In genomic region chr3:167729591-167729990, GRCh38 we compare ENCODE assay signal across 28 cellular contexts. TPM values are rescaled to one million over a fixed set of nuclear protein-coding genes. Genes with fewer than 3 reads are reported as not detected.
A peak's percentile ranks its signal among the peaks of the same experiment; 100 is the strongest.
DNase-seq lines count a peak whose midpoint lies in the region; ATAC-seq and TF ChIP-seq lines count a peak whose summit lies in the region.
"Had no signal": no experiment of that assay in that cellular context is flagged by ENCODE, and none has a peak within 500 bp of the region (broad histone marks: within the 10 kb centered on the region; RNA-seq: fewer than 3 reads in every experiment).

No MANE protein-coding gene starts in this region.

- no peak for TF ChIP-seq CTCF in endodermal cell (conservative IDR thresholded peaks at IDR 0.05)
- no peak for TF ChIP-seq CTCF in omental fat pad (IDR thresholded peaks at IDR 0.05)
- no peak for TF ChIP-seq CTCF in adrenal gland (IDR thresholded peaks at IDR 0.05)
- TF ChIP-seq CTCF in ascending aorta (IDR thresholded peaks at IDR 0.05): no peak

- no peaks in the 10 kb centered on the region for H3K27me3 ChIP-seq in endodermal cell (ENCODE audit: control insufficient read depth, insufficient read depth, low read length, poor library complexity, severe bottlenecking)
- H3K27me3 ChIP-seq in adrenal gland: no peaks in the 10 kb centered on the region
- no peaks in the 10 kb centered on the region for H3K27me3 ChIP-seq in ascending aorta
- H3K27me3 ChIP-seq: pancreas had no signal

- no peaks in the 10 kb centered on the region for H3K27me3 Mint-ChIP-seq in activated T-cell treated with anti-CD3 and anti-CD28 coated beads, Interleukin-2, amount 50 U/mL, for 72 hours (ENCODE audit: low read depth)
- no peaks in the 10 kb centered on the region for H3K27me3 Mint-ChIP-seq in activated T-cell treated with anti-CD3 and anti-CD28 coated beads, Interleukin-2, amount 50 U/mL, for 4 hours (ENCODE audit: low read depth)
- no peaks in the 10 kb centered on the region for H3K27me3 Mint-ChIP-seq in endodermal cell (ENCODE audit: insufficient read depth)
- H3K27me3 Mint-ChIP-seq: activated CD4-positive, alpha-beta memory T cell treated with anti-CD3 and anti-CD28 coated beads for 36 hours; activated naive CD4-positive, alpha-beta T cell treated with anti-CD3 and anti-CD28 coated beads, Interleukin-2, amount 10 ng/mL, durations not matched to agents 7 days and 5 days; B cell had no signal

- H3K9me3 ChIP-seq in endodermal cell (ENCODE audit: control insufficient read depth, low read length) (no peaks in the 10 kb centered on the region), adrenal gland (replicated peaks in 1 of 3) (no peaks in the 10 kb centered on the region), ascending aorta (no peaks in the 10 kb centered on the region)
- H3K9me3 ChIP-seq: pancreas had no signal

- intact Hi-C loops in adrenal gland (cut with DNase I): no loop called here
- intact Hi-C loops in ascending aorta (cut with DNase I): no loop called here

- peaks cover 23% of the 10 kb centered on the region for H3K4me1 ChIP-seq in endodermal cell (ENCODE audit: control insufficient read depth, insufficient read depth, low read length)
- peaks cover 12 to 45% of the 10 kb centered on the region in 2 donors for H3K4me1 ChIP-seq in adrenal gland (replicated peaks in 1 of 2)
- peaks cover 0 to 14% of the 10 kb centered on the region in 2 donors for H3K4me1 ChIP-seq in ascending aorta

- DNase-seq in activated T-cell treated with anti-CD3 and anti-CD28 coated beads, Interleukin-2, amount 50 U/mL, for 72 hours: no peak
- no peak for DNase-seq in activated T-cell treated with anti-CD3 and anti-CD28 coated beads, Interleukin-2, amount 50 U/mL, for 4 hours
- DNase-seq in NCI-H69 (lab: John Stamatoyannopoulos, UW) (peak; percentile 80), endodermal cell (no peak), omental fat pad (ENCODE audit: low spot score) (no peak), adrenal gland (no peak), ascending aorta (ENCODE audit: low spot score in 2 of 2) (no peak)
- DNase-seq: ACHN; activated CD4-positive, alpha-beta memory T cell treated with anti-CD3 and anti-CD28 coated beads for 36 hours; activated CD4-positive, CD25-positive, alpha-beta regulatory T cell treated with anti-CD3 and anti-CD28 coated beads, Interleukin-2, amount 50 U/mL, for 72 hours; activated CD8-positive, alpha-beta memory T cell treated with anti-CD3 and anti-CD28 coated beads, Interleukin-2, amount 50 U/mL, for 4 hours; activated naive CD4-positive, alpha-beta T cell treated with anti-CD3 and anti-CD28 coated beads, Interleukin-2, amount 10 ng/mL, durations not matched to agents 7 days and 5 days; glutamatergic neuron; HCEC 1CT; mesendoderm; NCI-H1417 treated with DMSO at 0.1 percent for 48 hours; NCI-H2107; NCI-H510A; NK-92 treated with Interleukin-12 subunit alpha and Interleukin-12 subunit beta, amount 100 ng/mL, for 24 hours; pancreas; PC-9; retina; stimulated activated CD4-positive, alpha-beta T cell treated with anti-CD3 and anti-CD28 coated beads, Interleukin-2, amount 100 ng/mL, for 24 hours; stimulated activated naive CD8-positive, alpha-beta T cell treated with anti-CD3 and anti-CD28 coated beads, Interleukin-15, Interleukin-2, amounts not matched to agents 100 U/mL and 50 U/mL, for 24 hours; T-helper 2 cell had no signal

- 95% methylated on average over 2 of the region's 2 CpGs; no CpG with 5 or more reads in 1 of the 2 experiments for WGBS in endodermal cell (ENCODE audit: insufficient coverage in 1 of 2, insufficient read length in 1 of 2), 2 experiments
- 91 to 98% (median 92%) methylated on average over 2 of the region's 2 CpGs for WGBS in adrenal gland, 4 donors

- H3K36me3 ChIP-seq in endodermal cell (ENCODE audit: control insufficient read depth, insufficient read depth, low read length): no peaks in the 10 kb centered on the region
- H3K36me3 ChIP-seq in adrenal gland (replicated peaks in 1 of 2): no peaks in the 10 kb centered on the region
- H3K36me3 ChIP-seq in ascending aorta: no peaks in the 10 kb centered on the region
- H3K36me3 ChIP-seq: pancreas had no signal

- H3K4me1 Mint-ChIP-seq in activated T-cell treated with anti-CD3 and anti-CD28 coated beads, Interleukin-2, amount 50 U/mL, for 72 hours (ENCODE audit: low read depth): peaks cover 16% of the 10 kb centered on the region
- H3K4me1 Mint-ChIP-seq in activated T-cell treated with anti-CD3 and anti-CD28 coated beads, Interleukin-2, amount 50 U/mL, for 4 hours (ENCODE audit: low read depth): peaks cover 43% of the 10 kb centered on the region
- H3K4me1 Mint-ChIP-seq in endodermal cell: peaks cover 71% of the 10 kb centered on the region

- H3K4me3 ChIP-seq in endodermal cell (ENCODE audit: low read length) (peak overlapping the region; percentile 42), adrenal gland (no peak overlapping the region), ascending aorta (no peak overlapping the region)
- H3K4me3 ChIP-seq: pancreas, PC-9 had no signal

- no peak for TF ChIP-seq POLR2A in adrenal gland (IDR thresholded peaks at IDR 0.05)

- peaks cover 0 to 3% of the 10 kb centered on the region in 2 donors for H3K36me3 Mint-ChIP-seq in activated T-cell treated with anti-CD3 and anti-CD28 coated beads, Interleukin-2, amount 50 U/mL, for 72 hours (ENCODE audit: insufficient read depth in 2 of 2)
- peaks cover 2% of the 10 kb centered on the region for H3K36me3 Mint-ChIP-seq in activated T-cell treated with anti-CD3 and anti-CD28 coated beads, Interleukin-2, amount 50 U/mL, for 4 hours (ENCODE audit: insufficient read depth)
- peaks cover 1% of the 10 kb centered on the region for H3K36me3 Mint-ChIP-seq in endodermal cell (ENCODE audit: low read depth)

- no peak overlapping the region for H3K9ac ChIP-seq in endodermal cell (ENCODE audit: extremely low read depth, low read length, poor library complexity, severe bottlenecking)
- H3K9ac ChIP-seq: KMS-11 had no signal

- H3K27ac Mint-ChIP-seq in activated T-cell treated with anti-CD3 and anti-CD28 coated beads, Interleukin-2, amount 50 U/mL, for 72 hours: peak overlapping the region; percentile 63
- no peak overlapping the region for H3K27ac Mint-ChIP-seq in endodermal cell
- H3K27ac Mint-ChIP-seq: activated CD4-positive, alpha-beta memory T cell treated with anti-CD3 and anti-CD28 coated beads for 36 hours; activated naive CD4-positive, alpha-beta T cell treated with anti-CD3 and anti-CD28 coated beads, Interleukin-2, amount 10 ng/mL, durations not matched to agents 7 days and 5 days; B cell had no signal

- H3K9me3 Mint-ChIP-seq in activated T-cell treated with anti-CD3 and anti-CD28 coated beads, Interleukin-2, amount 50 U/mL, for 72 hours: no peaks in the 10 kb centered on the region
- no peaks in the 10 kb centered on the region for H3K9me3 Mint-ChIP-seq in activated T-cell treated with anti-CD3 and anti-CD28 coated beads, Interleukin-2, amount 50 U/mL, for 4 hours
- H3K9me3 Mint-ChIP-seq in endodermal cell: no peaks in the 10 kb centered on the region
- H3K9me3 Mint-ChIP-seq: activated CD4-positive, alpha-beta memory T cell treated with anti-CD3 and anti-CD28 coated beads for 36 hours; activated naive CD4-positive, alpha-beta T cell treated with anti-CD3 and anti-CD28 coated beads, Interleukin-2, amount 10 ng/mL, durations not matched to agents 7 days and 5 days; neural crest cell had no signal

- H3K27ac ChIP-seq in endodermal cell (ENCODE audit: low read depth, low read length) (no peak overlapping the region), adrenal gland (no peak overlapping the region), ascending aorta (no peak overlapping the region)
- H3K27ac ChIP-seq: KMS-11, pancreas, PC-9 had no signal

- no peak for ATAC-seq in activated T-cell treated with anti-CD3 and anti-CD28 coated beads, Interleukin-2, amount 50 U/mL, for 72 hours (replicated peaks in 1 of 2)
- no peak for ATAC-seq in activated T-cell treated with anti-CD3 and anti-CD28 coated beads, Interleukin-2, amount 50 U/mL, for 4 hours
- no peak for ATAC-seq in omental fat pad (ENCODE audit: low FRiP score)
- ATAC-seq: stimulated activated naive CD8-positive, alpha-beta T cell treated with anti-CD3 and anti-CD28 coated beads, Interleukin-15, Interleukin-2, amounts not matched to agents 100 U/mL and 50 U/mL, for 24 hours had no signal

- no peak overlapping the region for H3K4me3 Mint-ChIP-seq in activated T-cell treated with anti-CD3 and anti-CD28 coated beads, Interleukin-2, amount 50 U/mL, for 72 hours
- H3K4me3 Mint-ChIP-seq in activated T-cell treated with anti-CD3 and anti-CD28 coated beads, Interleukin-2, amount 50 U/mL, for 4 hours: no peak overlapping the region
- no peak overlapping the region for H3K4me3 Mint-ChIP-seq in endodermal cell
- H3K4me3 Mint-ChIP-seq: activated CD4-positive, alpha-beta memory T cell treated with anti-CD3 and anti-CD28 coated beads for 36 hours; activated naive CD4-positive, alpha-beta T cell treated with anti-CD3 and anti-CD28 coated beads, Interleukin-2, amount 10 ng/mL, durations not matched to agents 7 days and 5 days; B cell; neural crest cell had no signal

RNA-seq across cellular contexts. Expression of gene PDCD10, which starts 5.1 kb away (rescaled TPM):
- 10 to 100 TPM; 46.8 to 63.3 TPM for total RNA-seq in activated T-cell treated with anti-CD3 and anti-CD28 coated beads, Interleukin-2, amount 50 U/mL, for 72 hours
- 10 to 100 TPM; 68.2 to 69.5 (median 68.4) TPM for total RNA-seq in activated T-cell treated with anti-CD3 and anti-CD28 coated beads, Interleukin-2, amount 50 U/mL, for 4 hours
- total RNA-seq in endodermal cell (10 to 100 TPM; 75.2 to 84.8 TPM), omental fat pad (10 to 100 TPM; 46.7 to 66.8 (median 58.0) TPM), adrenal gland (10 to 100 TPM; 25.0 to 60.5 (median 41.6) TPM), ascending aorta (55.6 TPM)
- polyA plus RNA-seq in endodermal cell (2013, experiment 1 of 2): 55.0 TPM
- polyA plus RNA-seq in endodermal cell (2013, experiment 2 of 2): 58.4 TPM
- 100 to 1,000 TPM in 1 of 3 donors, 10 to 100 TPM in 2; 11.6 to 146 (median 18.8) TPM for polyA plus RNA-seq in adrenal gland

RNA-seq across cellular contexts. Expression of gene SERPINI1, which starts 5.9 kb away (rescaled TPM):
- 1 to 10 TPM; 3.7 to 3.9 TPM for total RNA-seq in activated T-cell treated with anti-CD3 and anti-CD28 coated beads, Interleukin-2, amount 50 U/mL, for 72 hours
- 1 to 10 TPM in 1 of 3 donors, under 1 TPM in 2; 0.63 to 1.4 (median 0.94) TPM for total RNA-seq in activated T-cell treated with anti-CD3 and anti-CD28 coated beads, Interleukin-2, amount 50 U/mL, for 4 hours
- 10 to 100 TPM; 16.1 to 21.2 TPM for total RNA-seq in endodermal cell
- 4.3 TPM for polyA plus RNA-seq in endodermal cell (2013, experiment 1 of 2)
- polyA plus RNA-seq in endodermal cell (2013, experiment 2 of 2): 6.0 TPM
- 1 to 10 TPM; 2.2 to 7.1 (median 4.5) TPM for total RNA-seq in omental fat pad
- total RNA-seq in adrenal gland: 10 to 100 TPM in 2 of 8 donors, 1 to 10 TPM in 6; 3.2 to 17.1 (median 8.0) TPM
- polyA plus RNA-seq in adrenal gland: 10 to 100 TPM; 17.8 to 20.7 (median 18.4) TPM
- 6.3 TPM for total RNA-seq in ascending aorta
